In genomic region chr10:42638053-42638820, GRCh38 we compare ENCODE assay signal across 1 cellular context.
TF ChIP-seq lines count a peak whose summit lies in the region.

Gene ZNF33B (minus strand): TSS chr10:42638570. CDS start chr10:42636928, 1,642 bp downstream.

TF ChIP-seq in K562, 482 proteins besides CTCF, POLR2A, EP300 and RAD21 (continued from another document and continues in another):
- TF ChIP-seq ZC3H11A (IDR thresholded peaks at IDR 0.05; ENCODE audit: low read depth, low read length), result no peak
- TF ChIP-seq GTF2F1 (IDR thresholded peaks at IDR 0.05; ENCODE audit: low read depth, low read length), result 0 out of 2 replicates have a peak, but pooled peaks have one; percentile 25
- peak; percentile 85; the same call in 1 of the 2 replicates for TF ChIP-seq ZNF395 (CRISPR knock-in tag; IDR thresholded peaks at IDR 0.05)
- TF ChIP-seq, protein P1, sequence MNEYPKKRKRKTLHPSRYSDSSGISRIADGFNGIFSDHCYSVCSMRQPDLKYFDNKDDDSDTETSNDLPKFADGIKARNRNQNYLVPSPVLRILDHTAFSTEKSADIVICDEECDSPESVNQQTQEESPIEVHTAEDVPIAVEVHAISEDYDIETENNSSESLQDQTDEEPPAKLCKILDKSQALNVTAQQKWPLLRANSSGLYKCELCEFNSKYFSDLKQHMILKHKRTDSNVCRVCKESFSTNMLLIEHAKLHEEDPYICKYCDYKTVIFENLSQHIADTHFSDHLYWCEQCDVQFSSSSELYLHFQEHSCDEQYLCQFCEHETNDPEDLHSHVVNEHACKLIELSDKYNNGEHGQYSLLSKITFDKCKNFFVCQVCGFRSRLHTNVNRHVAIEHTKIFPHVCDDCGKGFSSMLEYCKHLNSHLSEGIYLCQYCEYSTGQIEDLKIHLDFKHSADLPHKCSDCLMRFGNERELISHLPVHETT (CRISPR knock-in tag; conservative IDR thresholded peaks at IDR 0.05 in 1 of 2, IDR thresholded peaks at IDR 0.05 in 1 of 2), result peak in 1 of 2 experiments; percentile 46; a peak in 1 of 4 replicates
- no peak for TF ChIP-seq ZNF277 (CRISPR knock-in tag; IDR thresholded peaks at IDR 0.05; ENCODE audit: borderline replicate concordance)
- peak; percentile 57; the same call in 1 of the 2 replicates for TF ChIP-seq SMARCA4 (IDR thresholded peaks at IDR 0.05)
- no peak for TF ChIP-seq KDM2B (CRISPR knock-in tag; IDR thresholded peaks at IDR 0.05)
- peak; percentile 81 for TF ChIP-seq POLR2H (tag; IDR thresholded peaks at IDR 0.05; ENCODE audit: low read depth)
- no peak for TF ChIP-seq SMARCE1 (IDR thresholded peaks at IDR 0.05)
- TF ChIP-seq KLF16 (IDR thresholded peaks at IDR 0.05), result 0 out of 2 replicates have a peak, but pooled peaks have one; percentile 38
- TF ChIP-seq ZNF436 (CRISPR knock-in tag; IDR thresholded peaks at IDR 0.05), result no peak
- TF ChIP-seq, protein P2, sequence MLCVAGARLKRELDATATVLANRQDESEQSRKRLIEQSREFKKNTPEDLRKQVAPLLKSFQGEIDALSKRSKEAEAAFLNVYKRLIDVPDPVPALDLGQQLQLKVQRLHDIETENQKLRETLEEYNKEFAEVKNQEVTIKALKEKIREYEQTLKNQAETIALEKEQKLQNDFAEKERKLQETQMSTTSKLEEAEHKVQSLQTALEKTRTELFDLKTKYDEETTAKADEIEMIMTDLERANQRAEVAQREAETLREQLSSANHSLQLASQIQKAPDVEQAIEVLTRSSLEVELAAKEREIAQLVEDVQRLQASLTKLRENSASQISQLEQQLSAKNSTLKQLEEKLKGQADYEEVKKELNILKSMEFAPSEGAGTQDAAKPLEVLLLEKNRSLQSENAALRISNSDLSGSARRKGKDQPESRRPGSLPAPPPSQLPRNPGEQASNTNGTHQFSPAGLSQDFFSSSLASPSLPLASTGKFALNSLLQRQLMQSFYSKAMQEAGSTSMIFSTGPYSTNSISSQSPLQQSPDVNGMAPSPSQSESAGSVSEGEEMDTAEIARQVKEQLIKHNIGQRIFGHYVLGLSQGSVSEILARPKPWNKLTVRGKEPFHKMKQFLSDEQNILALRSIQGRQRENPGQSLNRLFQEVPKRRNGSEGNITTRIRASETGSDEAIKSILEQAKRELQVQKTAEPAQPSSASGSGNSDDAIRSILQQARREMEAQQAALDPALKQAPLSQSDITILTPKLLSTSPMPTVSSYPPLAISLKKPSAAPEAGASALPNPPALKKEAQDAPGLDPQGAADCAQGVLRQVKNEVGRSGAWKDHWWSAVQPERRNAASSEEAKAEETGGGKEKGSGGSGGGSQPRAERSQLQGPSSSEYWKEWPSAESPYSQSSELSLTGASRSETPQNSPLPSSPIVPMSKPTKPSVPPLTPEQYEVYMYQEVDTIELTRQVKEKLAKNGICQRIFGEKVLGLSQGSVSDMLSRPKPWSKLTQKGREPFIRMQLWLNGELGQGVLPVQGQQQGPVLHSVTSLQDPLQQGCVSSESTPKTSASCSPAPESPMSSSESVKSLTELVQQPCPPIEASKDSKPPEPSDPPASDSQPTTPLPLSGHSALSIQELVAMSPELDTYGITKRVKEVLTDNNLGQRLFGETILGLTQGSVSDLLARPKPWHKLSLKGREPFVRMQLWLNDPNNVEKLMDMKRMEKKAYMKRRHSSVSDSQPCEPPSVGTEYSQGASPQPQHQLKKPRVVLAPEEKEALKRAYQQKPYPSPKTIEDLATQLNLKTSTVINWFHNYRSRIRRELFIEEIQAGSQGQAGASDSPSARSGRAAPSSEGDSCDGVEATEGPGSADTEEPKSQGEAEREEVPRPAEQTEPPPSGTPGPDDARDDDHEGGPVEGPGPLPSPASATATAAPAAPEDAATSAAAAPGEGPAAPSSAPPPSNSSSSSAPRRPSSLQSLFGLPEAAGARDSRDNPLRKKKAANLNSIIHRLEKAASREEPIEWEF (CRISPR knock-in tag; IDR thresholded peaks at IDR 0.05), result no peak
- peak; percentile 24; the same call in 1 of the 2 replicates for TF ChIP-seq NCOR1 (IDR thresholded peaks at IDR 0.05)
- TF ChIP-seq FOXK2 (conservative IDR thresholded peaks at IDR 0.05 in 1 of 2, IDR thresholded peaks at IDR 0.05 in 1 of 2; ENCODE audit: low read depth in 2 of 2), result peak; percentile 96 to 97
- peak in 1 of 2 experiments; percentile 43; a peak in 2 of 3 replicates for TF ChIP-seq CBX3 (IDR thresholded peaks at IDR 0.05; ENCODE audit: borderline replicate concordance in 1 of 2, low read length in 2 of 2)
- no peak for TF ChIP-seq THRB (CRISPR knock-in tag; conservative IDR thresholded peaks at IDR 0.05)
- TF ChIP-seq ZNF224 (CRISPR knock-in tag; IDR thresholded peaks at IDR 0.05), result no peak
- TF ChIP-seq, protein P3, sequence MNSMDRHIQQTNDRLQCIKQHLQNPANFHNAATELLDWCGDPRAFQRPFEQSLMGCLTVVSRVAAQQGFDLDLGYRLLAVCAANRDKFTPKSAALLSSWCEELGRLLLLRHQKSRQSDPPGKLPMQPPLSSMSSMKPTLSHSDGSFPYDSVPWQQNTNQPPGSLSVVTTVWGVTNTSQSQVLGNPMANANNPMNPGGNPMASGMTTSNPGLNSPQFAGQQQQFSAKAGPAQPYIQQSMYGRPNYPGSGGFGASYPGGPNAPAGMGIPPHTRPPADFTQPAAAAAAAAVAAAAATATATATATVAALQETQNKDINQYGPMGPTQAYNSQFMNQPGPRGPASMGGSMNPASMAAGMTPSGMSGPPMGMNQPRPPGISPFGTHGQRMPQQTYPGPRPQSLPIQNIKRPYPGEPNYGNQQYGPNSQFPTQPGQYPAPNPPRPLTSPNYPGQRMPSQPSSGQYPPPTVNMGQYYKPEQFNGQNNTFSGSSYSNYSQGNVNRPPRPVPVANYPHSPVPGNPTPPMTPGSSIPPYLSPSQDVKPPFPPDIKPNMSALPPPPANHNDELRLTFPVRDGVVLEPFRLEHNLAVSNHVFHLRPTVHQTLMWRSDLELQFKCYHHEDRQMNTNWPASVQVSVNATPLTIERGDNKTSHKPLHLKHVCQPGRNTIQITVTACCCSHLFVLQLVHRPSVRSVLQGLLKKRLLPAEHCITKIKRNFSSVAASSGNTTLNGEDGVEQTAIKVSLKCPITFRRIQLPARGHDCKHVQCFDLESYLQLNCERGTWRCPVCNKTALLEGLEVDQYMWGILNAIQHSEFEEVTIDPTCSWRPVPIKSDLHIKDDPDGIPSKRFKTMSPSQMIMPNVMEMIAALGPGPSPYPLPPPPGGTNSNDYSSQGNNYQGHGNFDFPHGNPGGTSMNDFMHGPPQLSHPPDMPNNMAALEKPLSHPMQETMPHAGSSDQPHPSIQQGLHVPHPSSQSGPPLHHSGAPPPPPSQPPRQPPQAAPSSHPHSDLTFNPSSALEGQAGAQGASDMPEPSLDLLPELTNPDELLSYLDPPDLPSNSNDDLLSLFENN (IDR thresholded peaks at IDR 0.05; ENCODE audit: low read depth in 2 of 2, low read length in 2 of 2), result no peak
- TF ChIP-seq MAX (CRISPR knock-in tag; IDR thresholded peaks at IDR 0.05), result peak; percentile 96
- no peak; the same call in 1 of the 2 replicates for TF ChIP-seq SRSF1 (IDR thresholded peaks at IDR 0.05; ENCODE audit: low read depth, low read length)
- TF ChIP-seq RBM22 (IDR thresholded peaks at IDR 0.05; ENCODE audit: low read depth, low read length, poor library complexity, severe bottlenecking), result peak; percentile 70
- TF ChIP-seq JUNB (CRISPR knock-in tag; conservative IDR thresholded peaks at IDR 0.05), result no peak
- TF ChIP-seq ERF (CRISPR knock-in tag; IDR thresholded peaks at IDR 0.05), result no peak; the same call in 1 of the 2 replicates
- no peak for TF ChIP-seq ZBTB34 (CRISPR knock-in tag; IDR thresholded peaks at IDR 0.05)
- TF ChIP-seq POLR2B (IDR thresholded peaks at IDR 0.05; ENCODE audit: low read depth, partially characterized antibody), result peak; percentile 89
- no peak for TF ChIP-seq SRF (CRISPR knock-in tag; IDR thresholded peaks at IDR 0.05)
- peak; percentile 7 to 84; a peak in 2 of 4 replicates for TF ChIP-seq SIN3A (IDR thresholded peaks at IDR 0.05; ENCODE audit: borderline replicate concordance in 2 of 2, control insufficient read depth in 1 of 2, low read depth in 2 of 2, low read length in 2 of 2)
- no peak for TF ChIP-seq YBX1 (IDR thresholded peaks at IDR 0.05)
- TF ChIP-seq MXI1 (IDR thresholded peaks at IDR 0.05; ENCODE audit: low read depth, low read length), result 0 out of 2 replicates have a peak, but pooled peaks have one; percentile 20
- TF ChIP-seq CREB1 (IDR thresholded peaks at IDR 0.05), result no peak
- 0 out of 2 replicates have a peak, but pooled peaks have one; percentile 56 for TF ChIP-seq CREB1 (CRISPR knock-in tag; IDR thresholded peaks at IDR 0.05)
- no peak for TF ChIP-seq MTA2 (IDR thresholded peaks at IDR 0.05; ENCODE audit: low read depth)
- TF ChIP-seq, protein P4, sequence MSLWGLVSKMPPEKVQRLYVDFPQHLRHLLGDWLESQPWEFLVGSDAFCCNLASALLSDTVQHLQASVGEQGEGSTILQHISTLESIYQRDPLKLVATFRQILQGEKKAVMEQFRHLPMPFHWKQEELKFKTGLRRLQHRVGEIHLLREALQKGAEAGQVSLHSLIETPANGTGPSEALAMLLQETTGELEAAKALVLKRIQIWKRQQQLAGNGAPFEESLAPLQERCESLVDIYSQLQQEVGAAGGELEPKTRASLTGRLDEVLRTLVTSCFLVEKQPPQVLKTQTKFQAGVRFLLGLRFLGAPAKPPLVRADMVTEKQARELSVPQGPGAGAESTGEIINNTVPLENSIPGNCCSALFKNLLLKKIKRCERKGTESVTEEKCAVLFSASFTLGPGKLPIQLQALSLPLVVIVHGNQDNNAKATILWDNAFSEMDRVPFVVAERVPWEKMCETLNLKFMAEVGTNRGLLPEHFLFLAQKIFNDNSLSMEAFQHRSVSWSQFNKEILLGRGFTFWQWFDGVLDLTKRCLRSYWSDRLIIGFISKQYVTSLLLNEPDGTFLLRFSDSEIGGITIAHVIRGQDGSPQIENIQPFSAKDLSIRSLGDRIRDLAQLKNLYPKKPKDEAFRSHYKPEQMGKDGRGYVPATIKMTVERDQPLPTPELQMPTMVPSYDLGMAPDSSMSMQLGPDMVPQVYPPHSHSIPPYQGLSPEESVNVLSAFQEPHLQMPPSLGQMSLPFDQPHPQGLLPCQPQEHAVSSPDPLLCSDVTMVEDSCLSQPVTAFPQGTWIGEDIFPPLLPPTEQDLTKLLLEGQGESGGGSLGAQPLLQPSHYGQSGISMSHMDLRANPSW (CRISPR knock-in tag; IDR thresholded peaks at IDR 0.05), result peak; percentile 70; the same call in 1 of the 2 replicates
- TF ChIP-seq SRSF7 (optimal IDR thresholded peaks at IDR 0.05; ENCODE audit: low read depth, low read length), result no peak
- no peak for TF ChIP-seq MEF2A (IDR thresholded peaks at IDR 0.05; ENCODE audit: control insufficient read depth, low read depth, low read length)
- TF ChIP-seq ZNF146 (CRISPR knock-in tag; IDR thresholded peaks at IDR 0.05; ENCODE audit: unreplicated experiment), result no peak
- no peak for TF ChIP-seq ZNF551 (CRISPR knock-in tag; IDR thresholded peaks at IDR 0.05)
- no peak for TF ChIP-seq ILF3 (IDR thresholded peaks at IDR 0.05; ENCODE audit: borderline replicate concordance)
- TF ChIP-seq, protein P5, sequence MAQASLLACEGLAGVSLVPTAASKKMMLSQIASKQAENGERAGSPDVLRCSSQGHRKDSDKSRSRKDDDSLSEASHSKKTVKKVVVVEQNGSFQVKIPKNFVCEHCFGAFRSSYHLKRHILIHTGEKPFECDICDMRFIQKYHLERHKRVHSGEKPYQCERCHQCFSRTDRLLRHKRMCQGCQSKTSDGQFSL (CRISPR knock-in tag; IDR thresholded peaks at IDR 0.05), result peak; percentile 78; the same call in 1 of the 2 replicates
- TF ChIP-seq, protein P5 (tag; IDR thresholded peaks at IDR 0.05), result no peak
- no peak for TF ChIP-seq ZNF717 (CRISPR knock-in tag; IDR thresholded peaks at IDR 0.05)
- no peak for TF ChIP-seq DLX4 (CRISPR knock-in tag; IDR thresholded peaks at IDR 0.05)
